In the genomic region with DNA sequence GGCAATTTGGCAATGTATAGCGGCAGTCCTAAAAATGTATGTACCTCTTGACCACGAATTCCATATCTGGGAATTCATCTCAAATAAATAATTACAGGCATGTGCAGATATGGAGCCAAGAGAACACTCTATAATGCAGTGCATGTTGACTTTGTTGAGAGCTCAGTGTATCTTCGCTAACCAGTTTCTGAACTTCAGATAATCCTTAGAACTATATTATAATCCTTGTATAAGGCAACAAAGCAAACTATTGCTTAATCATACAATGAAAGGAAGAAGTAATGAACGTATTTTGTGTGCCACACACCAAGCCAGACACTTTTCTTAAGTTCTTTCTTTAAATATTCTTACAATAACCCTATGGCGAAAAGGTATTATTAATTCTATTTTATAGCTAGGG, we compare ENCODE assay signal across 12 cellular contexts.
DNase-seq lines count a peak whose midpoint lies in the region; ATAC-seq and TF ChIP-seq lines count a peak whose summit lies in the region.
"Had no signal": no experiment of that assay in that cellular context is flagged by ENCODE, and none has a peak within 500 bp of the region (broad histone marks: within the 10 kb centered on the region; RNA-seq: fewer than 3 reads in every experiment).

No MANE protein-coding gene starts in this region.

- no peak for ATAC-seq in HCT116
- ATAC-seq in IMR-90 (ENCODE audit: low read depth): no peak
- ATAC-seq: CD8-positive, alpha-beta T cell; Panc1 had no signal

- DNase-seq in activated T-cell treated with anti-CD3 and anti-CD28 coated beads, Interleukin-2, amount 50 U/mL, for 24 hours: no peak
- DNase-seq in activated T-cell treated with anti-CD3 and anti-CD28 coated beads, Interleukin-2, amount 50 U/mL, for 48 hours: no peak
- DNase-seq in HCT116 (ENCODE audit: low read depth, low spot score): no peak
- DNase-seq in IMR-90: no peak
- no peak for DNase-seq in activated T-helper 2 cell treated with anti-CD3 and anti-CD28 coated beads, Interferon-gamma antibody, Interleukin-2, Interleukin-4, amounts not matched to agents 10 μg/mL and 5 μg/mL and 100 μg/mL, durations not matched to agents 14 hours and 24 hours and 36 hours (ENCODE audit: low spot score)
- DNase-seq in LoVo (ENCODE audit: low spot score): no peak
- no peak for DNase-seq in hippocampal formation (lab: John Stamatoyannopoulos, UW)
- DNase-seq: BE2C; CD8-positive, alpha-beta T cell; Right ventricle myocardium superior had no signal

- peaks cover 0 to 20% of the 10 kb centered on the region in 2 experiments; a peak in 2 of 4 replicates for H3K4me1 ChIP-seq in HCT116 (ENCODE audit: control insufficient read depth in 1 of 2, insufficient read depth in 2 of 2, low read length in 2 of 2)
- H3K4me1 ChIP-seq in IMR-90 (ENCODE audit: control insufficient read depth, insufficient read depth, low read length): peaks cover 18% of the 10 kb centered on the region

- H2AK5ac ChIP-seq in IMR-90 (ENCODE audit: low read depth, low read length): no peak overlapping the region

- RAD21 ChIA-PET in HCT116 (lab: Charles Lee; ENCODE audit: low non-redundant PET in 1 of 2, low total read pairs in 2 of 2, uncharacterized antibody in 2 of 2, unreplicated experiment in 2 of 2): no interaction called here

- no peak overlapping the region for H2BK120ac ChIP-seq in IMR-90 (ENCODE audit: low read depth, low read length)

- peaks cover 15% of the 10 kb centered on the region for H3K9me3 Mint-ChIP-seq in activated T-cell treated with anti-CD3 and anti-CD28 coated beads, Interleukin-2, amount 50 U/mL, for 24 hours
- H3K9me3 Mint-ChIP-seq in activated T-helper 2 cell treated with anti-CD3 and anti-CD28 coated beads, Interferon-gamma antibody, Interleukin-2, Interleukin-4, amounts not matched to agents 10 μg/mL and 5 μg/mL and 100 μg/mL, durations not matched to agents 14 hours and 24 hours and 36 hours: peaks cover 16% of the 10 kb centered on the region
- H3K9me3 Mint-ChIP-seq: CD8-positive, alpha-beta T cell had no signal

- no peaks in the 10 kb centered on the region for H3K9me2 ChIP-seq in HCT116 (ENCODE audit: insufficient read depth)

- BruUV-seq in HCT116 (replicated peaks; lab: Mats Ljungman, UMichigan): no TSS peak
- BruUV-seq in IMR-90 (replicated peaks; lab: Mats Ljungman, UMichigan): no TSS peak

- H3K4ac ChIP-seq in IMR-90 (ENCODE audit: low read depth, low read length): no peak overlapping the region

- POLR2A ChIA-PET in HCT116 (lab: Charles Lee) (no interaction called here), IMR-90 (lab: Charles Lee; ENCODE audit: unreplicated experiment) (no interaction called here)

- H3K27me3 ChIP-seq in HCT116 (ENCODE audit: insufficient read depth, low read length) (no peaks in the 10 kb centered on the region), IMR-90 (ENCODE audit: control insufficient read depth, insufficient read depth, low read length) (no peaks in the 10 kb centered on the region)

- H3K27me3 Mint-ChIP-seq in activated T-cell treated with anti-CD3 and anti-CD28 coated beads, Interleukin-2, amount 50 U/mL, for 24 hours: peaks cover 9% of the 10 kb centered on the region
- H3K27me3 Mint-ChIP-seq in activated T-helper 2 cell treated with anti-CD3 and anti-CD28 coated beads, Interferon-gamma antibody, Interleukin-2, Interleukin-4, amounts not matched to agents 10 μg/mL and 5 μg/mL and 100 μg/mL, durations not matched to agents 14 hours and 24 hours and 36 hours (ENCODE audit: low read depth): no peaks in the 10 kb centered on the region

- H3K4me3 ChIP-seq in HCT116 (replicated peaks in 1 of 2; ENCODE audit: low read depth in 1 of 2, low read length in 2 of 2) (no peak overlapping the region), IMR-90 (ENCODE audit: insufficient read depth, low read depth, low read length) (no peak overlapping the region)
- H3K4me3 ChIP-seq: GM23248 had no signal

- peak overlapping the region; percentile 10; the same call in 1 of the 2 replicates for H3K18ac ChIP-seq in IMR-90 (ENCODE audit: low read depth, low read length)

- CTCF ChIA-PET in HCT116 (lab: Charles Lee) (interaction anchor here (0.6 to 2.6 kb wide), 17 partner anchors 10 to 328 kb away, joined by 3 to 8 read pairs (median 4); no protein-coding TSS in a partner anchor), IMR-90 (lab: Yijun Ruan, JAX) (interaction anchor here (0.6 to 2.0 kb wide), 7 partner anchors 142 to 587 kb away, joined by 3 to 11 read pairs (median 4); no protein-coding TSS in a partner anchor)

- H2BK15ac ChIP-seq in IMR-90 (ENCODE audit: low read depth, low read length): 0 out of 3 replicates have a peak overlapping the region, but pooled peaks have one; percentile 7

- no peak for TF ChIP-seq POLR2A in HCT116 (IDR thresholded peaks at IDR 0.05; ENCODE audit: borderline replicate concordance, extremely low read depth, insufficient read depth, insufficient read length)
- TF ChIP-seq POLR2A in IMR-90 (IDR thresholded peaks at IDR 0.05; ENCODE audit: low read depth, low read length): no peak

- WGBS in IMR-90 (ENCODE audit: extremely low coverage in 2 of 2, insufficient read length in 1 of 2), 2 experiments: no CpG with 5 or more reads among the region's 5 CpGs

- in situ Hi-C loops in IMR-90 (cut with MboI; ENCODE audit: low sequenced_read_pairs): loop anchor here (5.0 kb wide), 1 partner anchor 240 kb away; a partner anchor contains a TSS

- peaks cover 12% of the 10 kb centered on the region for H3K36me3 Mint-ChIP-seq in activated T-cell treated with anti-CD3 and anti-CD28 coated beads, Interleukin-2, amount 50 U/mL, for 24 hours (ENCODE audit: low read depth)
- H3K36me3 Mint-ChIP-seq in activated T-helper 2 cell treated with anti-CD3 and anti-CD28 coated beads, Interferon-gamma antibody, Interleukin-2, Interleukin-4, amounts not matched to agents 10 μg/mL and 5 μg/mL and 100 μg/mL, durations not matched to agents 14 hours and 24 hours and 36 hours (ENCODE audit: low read depth): peaks cover 21% of the 10 kb centered on the region
- H3K36me3 Mint-ChIP-seq: CD8-positive, alpha-beta T cell had no signal

- no peak overlapping the region for H4K5ac ChIP-seq in IMR-90 (ENCODE audit: low read depth, low read length)

- dilution Hi-C loops in IMR-90 (cut with HindIII; ENCODE audit: low sequenced_read_pairs, unreplicated experiment): no loop called here

- H3K4me3 Mint-ChIP-seq in activated T-cell treated with anti-CD3 and anti-CD28 coated beads, Interleukin-2, amount 50 U/mL, for 24 hours: no peak overlapping the region
- no peak overlapping the region for H3K4me3 Mint-ChIP-seq in activated T-helper 2 cell treated with anti-CD3 and anti-CD28 coated beads, Interferon-gamma antibody, Interleukin-2, Interleukin-4, amounts not matched to agents 10 μg/mL and 5 μg/mL and 100 μg/mL, durations not matched to agents 14 hours and 24 hours and 36 hours (ENCODE audit: low read depth)
- H3K4me3 Mint-ChIP-seq: CD8-positive, alpha-beta T cell had no signal

- peak overlapping the region; percentile 72 for H2AFZ ChIP-seq in HCT116 (ENCODE audit: low read depth, low read length, poor library complexity, severe bottlenecking)
- no peak overlapping the region for H2AFZ ChIP-seq in IMR-90 (replicated peaks; ENCODE audit: low read length, poor library complexity)
- H2AFZ ChIP-seq: GM23248 had no signal

- H3K4me2 ChIP-seq in HCT116 (ENCODE audit: low read length) (no peak overlapping the region), IMR-90 (ENCODE audit: low read depth, low read length) (no peak overlapping the region)

- H4K20me1 ChIP-seq in HCT116 (ENCODE audit: insufficient read depth) (no peaks in the 10 kb centered on the region), IMR-90 (ENCODE audit: insufficient read depth, low read length) (no peaks in the 10 kb centered on the region)

- H3K9ac ChIP-seq in HCT116 (ENCODE audit: low read length) (no peak overlapping the region), IMR-90 (ENCODE audit: low read depth, low read length) (no peak overlapping the region)
- H3K9ac ChIP-seq: GM23248 had no signal

- peaks cover 15% of the 10 kb centered on the region for H3K9me1 ChIP-seq in IMR-90 (ENCODE audit: insufficient read depth, low read length)

- H3K9me3 ChIP-seq in HCT116 (ENCODE audit: control insufficient read depth in 1 of 2, insufficient read depth in 1 of 2, low read depth in 1 of 2, low read length in 2 of 2): no peaks in the 10 kb centered on the region
- H3K9me3 ChIP-seq in IMR-90 (ENCODE audit: control insufficient read depth, insufficient read depth, low read length): no peaks in the 10 kb centered on the region
- H3K9me3 ChIP-seq: BE2C had no signal

- H2AK9ac ChIP-seq in IMR-90 (replicated peaks; ENCODE audit: low read depth, low read length, poor library complexity): no peak overlapping the region

- peaks cover 91% of the 10 kb centered on the region for H3K4me1 Mint-ChIP-seq in activated T-cell treated with anti-CD3 and anti-CD28 coated beads, Interleukin-2, amount 50 U/mL, for 24 hours (ENCODE audit: low read depth)
- H3K4me1 Mint-ChIP-seq in activated T-helper 2 cell treated with anti-CD3 and anti-CD28 coated beads, Interferon-gamma antibody, Interleukin-2, Interleukin-4, amounts not matched to agents 10 μg/mL and 5 μg/mL and 100 μg/mL, durations not matched to agents 14 hours and 24 hours and 36 hours (ENCODE audit: low read depth): peaks cover 75% of the 10 kb centered on the region

- H3K27ac ChIP-seq in HCT116 (ENCODE audit: low read depth, low read length): no peak overlapping the region
- no peak overlapping the region for H3K27ac ChIP-seq in IMR-90 (ENCODE audit: insufficient read depth, low read length)
- H3K27ac ChIP-seq: GM23248 had no signal

- intact Hi-C loops in HCT116 (cut with micrococcal nuclease) (loop anchor here (2.0 to 5.0 kb wide), 2 partner anchors 238 to 330 kb away; a partner anchor contains a TSS), IMR-90 (cut with micrococcal nuclease) (loop anchor here (1.0 to 2.0 kb wide), 3 partner anchors 90 to 328 kb away; no protein-coding TSS in a partner anchor)
- intact Hi-C loops in activated T-helper 2 cell treated with anti-CD3 and anti-CD28 coated beads, Interferon-gamma antibody, Interleukin-2, Interleukin-4, amounts not matched to agents 10 μg/mL and 5 μg/mL and 100 μg/mL, durations not matched to agents 14 hours and 24 hours and 36 hours (cut with micrococcal nuclease): no loop called here

- H4K8ac ChIP-seq in IMR-90 (ENCODE audit: low read depth in 2 of 2, low read length in 2 of 2): no peak overlapping the region

- no peak overlapping the region for H3K14ac ChIP-seq in IMR-90 (replicated peaks; ENCODE audit: low read depth, low read length)

- TF ChIP-seq RAD21 in HCT116 (IDR thresholded peaks at IDR 0.05; ENCODE audit: low read depth) (no peak), IMR-90 (IDR thresholded peaks at IDR 0.05; ENCODE audit: low read length) (no peak)

- H3K36me3 ChIP-seq in HCT116 (ENCODE audit: control insufficient read depth in 1 of 2, insufficient read depth in 2 of 2, low read length in 2 of 2) (no peaks in the 10 kb centered on the region), IMR-90 (ENCODE audit: control insufficient read depth, insufficient read depth, low read length) (no peaks in the 10 kb centered on the region)
- H3K36me3 ChIP-seq: BE2C had no signal

- H3K79me1 ChIP-seq in IMR-90 (ENCODE audit: low read depth in 1 of 2, low read length in 2 of 2): no peaks in the 10 kb centered on the region

- no peaks in the 10 kb centered on the region for H3K79me2 ChIP-seq in HCT116 (ENCODE audit: insufficient read depth, low read length)

- TF ChIP-seq CTCF in HCT116 (IDR thresholded peaks at IDR 0.05 in 2 of 3, conservative IDR thresholded peaks at IDR 0.05 in 1 of 3; ENCODE audit: borderline replicate concordance in 1 of 3, insufficient read depth in 1 of 3, low read depth in 2 of 3, low read length in 2 of 3): no peak
- TF ChIP-seq CTCF in IMR-90 (conservative IDR thresholded peaks at IDR 0.05; ENCODE audit: low read depth, low read length): no peak

- H3K56ac ChIP-seq in IMR-90 (ENCODE audit: extremely low read depth, insufficient read depth, low read length): no peak overlapping the region

- H3K23ac ChIP-seq in IMR-90 (ENCODE audit: low read depth, low read length): no peak overlapping the region

- H2BK20ac ChIP-seq in IMR-90 (ENCODE audit: low read depth, low read length): peak overlapping the region; percentile 60; the same call in 1 of the 2 replicates

- no peak overlapping the region for H2BK5ac ChIP-seq in IMR-90 (ENCODE audit: low read depth, low read length, poor library complexity, severe bottlenecking)

- H4K91ac ChIP-seq in IMR-90 (ENCODE audit: insufficient read depth, low read depth, low read length): no peak overlapping the region

- peak overlapping the region; percentile 93 for H3K27ac Mint-ChIP-seq in activated T-cell treated with anti-CD3 and anti-CD28 coated beads, Interleukin-2, amount 50 U/mL, for 24 hours
- peak overlapping the region; percentile 93 for H3K27ac Mint-ChIP-seq in activated T-helper 2 cell treated with anti-CD3 and anti-CD28 coated beads, Interferon-gamma antibody, Interleukin-2, Interleukin-4, amounts not matched to agents 10 μg/mL and 5 μg/mL and 100 μg/mL, durations not matched to agents 14 hours and 24 hours and 36 hours
- H3K27ac Mint-ChIP-seq: CD8-positive, alpha-beta T cell had no signal
